ENCODE assay signal across 24 cellular contexts in the genomic region with DNA sequence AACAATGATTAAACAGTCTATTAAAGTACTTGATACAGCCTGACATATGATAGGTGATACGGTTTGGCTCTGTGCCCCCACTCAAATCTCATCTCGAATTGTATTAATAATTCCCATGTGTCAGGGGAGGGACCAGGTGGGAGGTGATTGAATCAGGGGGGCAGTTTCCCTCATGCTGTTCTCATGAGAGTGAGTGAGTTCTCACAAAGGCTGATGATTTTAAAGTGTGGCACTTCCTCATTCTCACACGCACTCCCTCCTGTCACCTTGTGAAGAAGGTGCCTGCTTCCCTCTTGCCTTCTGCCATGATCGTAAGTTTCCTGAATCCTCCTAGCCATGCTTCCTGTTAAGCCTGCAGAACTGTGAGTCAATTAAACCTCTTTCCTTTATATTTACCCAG. TPM values are rescaled to one million over a fixed set of nuclear protein-coding genes. Genes with fewer than 3 reads are reported as not detected.
A peak's percentile ranks its signal among the peaks of the same experiment; 100 is the strongest.
DNase-seq lines count a peak whose midpoint lies in the region; ATAC-seq, FAIRE-seq and TF ChIP-seq lines count a peak whose summit lies in the region.
"Had no signal": no experiment of that assay in that cellular context is flagged by ENCODE, and none has a peak within 500 bp of the region (broad histone marks: within the 10 kb centered on the region; RNA-seq: fewer than 3 reads in every experiment).

No MANE protein-coding gene starts in this region.

- WGBS in IMR-90 (ENCODE audit: extremely low coverage in 2 of 2, insufficient read length in 1 of 2), 2 experiments, result no CpG with 5 or more reads among the region's 4 CpGs

- CTCF ChIA-PET in IMR-90 (lab: Yijun Ruan, JAX), result no interaction called here
- CTCF ChIA-PET in activated CD4-positive, alpha-beta memory T cell treated with anti-CD3 and anti-CD28 coated beads for 36 hours (lab: Charles Lee), result no interaction called here

- POLR2A ChIA-PET in IMR-90 (lab: Charles Lee; ENCODE audit: unreplicated experiment), result no interaction called here
- POLR2A ChIA-PET in activated CD4-positive, alpha-beta memory T cell treated with anti-CD3 and anti-CD28 coated beads for 36 hours (lab: Charles Lee), result no interaction called here

- H2AK5ac ChIP-seq in IMR-90 (ENCODE audit: low read depth, low read length), result peak overlapping the region; percentile 84; the same call in 1 of the 2 replicates

- H2BK5ac ChIP-seq in IMR-90 (ENCODE audit: low read depth, low read length, poor library complexity, severe bottlenecking), result no peak overlapping the region

- peaks cover 10% of the 10 kb centered on the region for H3K36me3 Mint-ChIP-seq in endothelial cell (ENCODE audit: low read depth, unreplicated experiment)
- no peaks in the 10 kb centered on the region for H3K36me3 Mint-ChIP-seq in activated CD4-positive, alpha-beta memory T cell treated with anti-CD3 and anti-CD28 coated beads for 36 hours
- H3K36me3 Mint-ChIP-seq: activated CD8-positive, alpha-beta memory T cell treated with anti-CD3 and anti-CD28 coated beads, Interleukin-2, amount 10 ng/mL, durations not matched to agents 7 days and 5 days; CD8-positive, alpha-beta T cell; natural killer cell treated with Interleukin-12 subunit alpha and Interleukin-12 subunit beta and Interleukin-15 and Interleukin-18, amount 100 ng/mL, for 72 hours had no signal

- H3K9me1 ChIP-seq in IMR-90 (ENCODE audit: insufficient read depth, low read length), result peaks cover 3% of the 10 kb centered on the region; the same call in 1 of the 2 replicates

- H2BK15ac ChIP-seq in IMR-90 (ENCODE audit: low read depth, low read length), result 0 out of 3 replicates have a peak overlapping the region, but pooled peaks have one; percentile 51

- no peak overlapping the region for H3K27ac ChIP-seq in IMR-90 (ENCODE audit: insufficient read depth, low read length)
- H3K27ac ChIP-seq: adrenal gland, heart right ventricle, KMS-11, testis had no signal

- no peak overlapping the region for H2AK9ac ChIP-seq in IMR-90 (replicated peaks; ENCODE audit: low read depth, low read length, poor library complexity)

- H4K8ac ChIP-seq in IMR-90 (ENCODE audit: low read depth in 2 of 2, low read length in 2 of 2), result peak overlapping the region in 1 of 2 experiments; percentile 58; a peak in 1 of 4 replicates

- BruUV-seq in IMR-90 (replicated peaks; lab: Mats Ljungman, UMichigan), result no TSS peak

- H4K20me1 ChIP-seq in IMR-90 (ENCODE audit: insufficient read depth, low read length), result no peaks in the 10 kb centered on the region

- no peaks in the 10 kb centered on the region for H3K9me3 Mint-ChIP-seq in endothelial cell (ENCODE audit: unreplicated experiment)
- H3K9me3 Mint-ChIP-seq in activated CD4-positive, alpha-beta memory T cell treated with anti-CD3 and anti-CD28 coated beads for 36 hours, result no peaks in the 10 kb centered on the region
- H3K9me3 Mint-ChIP-seq: CD8-positive, alpha-beta T cell; natural killer cell treated with Interleukin-12 subunit alpha and Interleukin-12 subunit beta and Interleukin-15 and Interleukin-18, amount 100 ng/mL, for 72 hours; T-helper 2 cell treated with Interferon-gamma antibody and Interleukin-4, amounts not matched to agents 5 μg/mL and 100 μg/mL, for 36 hours had no signal

- TF ChIP-seq RAD21 in IMR-90 (IDR thresholded peaks at IDR 0.05; ENCODE audit: low read length), result no peak

- H3K4me3 ChIP-seq in IMR-90 (ENCODE audit: insufficient read depth, low read depth, low read length), result no peak overlapping the region
- H3K4me3 ChIP-seq: adrenal gland, heart right ventricle, testis had no signal

- DNase-seq in GM12891 (ENCODE audit: insufficient read length, low spot score) (no peak), IMR-90 (no peak), endothelial cell (ENCODE audit: low spot score) (peak; percentile 7), NCI-H187 (lab: John Stamatoyannopoulos, UW) (no peak), GF-D8 (lab: John Stamatoyannopoulos, UW) (no peak), GM13976 (ENCODE audit: low spot score) (no peak)
- DNase-seq in activated CD4-positive, alpha-beta memory T cell treated with anti-CD3 and anti-CD28 coated beads for 36 hours, result no peak
- DNase-seq: activated CD4-positive, alpha-beta T cell treated with anti-CD3 and anti-CD28 coated beads for 1 hour; activated CD8-positive, alpha-beta memory T cell treated with anti-CD3 and anti-CD28 coated beads, Interleukin-2, amount 10 ng/mL, durations not matched to agents 7 days and 5 days; activated effector memory CD4-positive, alpha-beta T cell treated with anti-CD3 and anti-CD28 coated beads, Interleukin-2, amount 50 U/mL, for 16 hours; adrenal gland; CD8-positive, alpha-beta T cell; DND-41; heart right ventricle; mesendoderm; NCI-H345; NK-92 treated with Interleukin-12 subunit alpha and Interleukin-12 subunit beta, amount 100 ng/mL, for 24 hours; Right ventricle myocardium superior; testis had no signal

- H3K4ac ChIP-seq in IMR-90 (ENCODE audit: low read depth, low read length), result peak overlapping the region; percentile 83

- no peak overlapping the region for H4K91ac ChIP-seq in IMR-90 (ENCODE audit: insufficient read depth, low read depth, low read length)

- peak overlapping the region; percentile 66; the same call in 1 of the 2 replicates for H3K14ac ChIP-seq in IMR-90 (replicated peaks; ENCODE audit: low read depth, low read length)

- no peak overlapping the region for H3K23ac ChIP-seq in IMR-90 (ENCODE audit: low read depth, low read length)

- H2BK20ac ChIP-seq in IMR-90 (ENCODE audit: low read depth, low read length), result peak overlapping the region; percentile 80

- H3K56ac ChIP-seq in IMR-90 (ENCODE audit: extremely low read depth, insufficient read depth, low read length), result no peak overlapping the region

- H2AFZ ChIP-seq in IMR-90 (replicated peaks; ENCODE audit: low read length, poor library complexity), result no peak overlapping the region

- peak overlapping the region; percentile 72 for H3K27ac Mint-ChIP-seq in endothelial cell (ENCODE audit: unreplicated experiment)
- H3K27ac Mint-ChIP-seq in activated CD4-positive, alpha-beta memory T cell treated with anti-CD3 and anti-CD28 coated beads for 36 hours, result no peak overlapping the region
- H3K27ac Mint-ChIP-seq: activated CD8-positive, alpha-beta memory T cell treated with anti-CD3 and anti-CD28 coated beads, Interleukin-2, amount 10 ng/mL, durations not matched to agents 7 days and 5 days; CD8-positive, alpha-beta T cell; natural killer cell treated with Interleukin-12 subunit alpha and Interleukin-12 subunit beta and Interleukin-15 and Interleukin-18, amount 100 ng/mL, for 72 hours; T-helper 2 cell treated with Interferon-gamma antibody and Interleukin-4, amounts not matched to agents 5 μg/mL and 100 μg/mL, for 36 hours had no signal

- no peak overlapping the region for H3K4me2 ChIP-seq in IMR-90 (ENCODE audit: low read depth, low read length)
- H3K4me2 ChIP-seq: KMS-11 had no signal

- dilution Hi-C loops in IMR-90 (cut with HindIII; ENCODE audit: low sequenced_read_pairs, unreplicated experiment), result no loop called here

- TF ChIP-seq CTCF in IMR-90 (conservative IDR thresholded peaks at IDR 0.05; ENCODE audit: low read depth, low read length), result no peak
- no peak for TF ChIP-seq CTCF in endothelial cell (IDR thresholded peaks at IDR 0.05; ENCODE audit: unreplicated experiment)
- no peak for TF ChIP-seq CTCF in GM13976 (IDR thresholded peaks at IDR 0.05; ENCODE audit: borderline replicate concordance, control extremely low read depth, extremely low read depth, insufficient read depth, missing control alignments)

- no peaks in the 10 kb centered on the region for H3K36me3 ChIP-seq in IMR-90 (ENCODE audit: control insufficient read depth, insufficient read depth, low read length)
- H3K36me3 ChIP-seq: adrenal gland, heart right ventricle had no signal

- H2BK120ac ChIP-seq in IMR-90 (ENCODE audit: low read depth, low read length), result peak overlapping the region; percentile 62

- peaks cover 2% of the 10 kb centered on the region for H3K27me3 Mint-ChIP-seq in endothelial cell (ENCODE audit: unreplicated experiment)
- H3K27me3 Mint-ChIP-seq in activated CD4-positive, alpha-beta memory T cell treated with anti-CD3 and anti-CD28 coated beads for 36 hours, result peaks cover 5% of the 10 kb centered on the region
- H3K27me3 Mint-ChIP-seq: activated CD8-positive, alpha-beta memory T cell treated with anti-CD3 and anti-CD28 coated beads, Interleukin-2, amount 10 ng/mL, durations not matched to agents 7 days and 5 days had no signal

- peaks cover 4% of the 10 kb centered on the region; the same call in 1 of the 2 replicates for H3K4me1 ChIP-seq in IMR-90 (ENCODE audit: control insufficient read depth, insufficient read depth, low read length)
- H3K4me1 ChIP-seq: testis had no signal

- peak; percentile 69 for FAIRE-seq in GM12891 (lab: Jason Lieb, UNC)
- FAIRE-seq: islet of Langerhans had no signal

- 0 out of 2 replicates have a peak overlapping the region, but pooled peaks have one; percentile 37 for H4K5ac ChIP-seq in IMR-90 (ENCODE audit: low read depth, low read length)

- H3K9me3 ChIP-seq in IMR-90 (ENCODE audit: control insufficient read depth, insufficient read depth, low read length), result no peaks in the 10 kb centered on the region
- H3K9me3 ChIP-seq: adrenal gland, heart right ventricle, testis had no signal

- ATAC-seq in GM19351 (IDR thresholded peaks at IDR 0.05; ENCODE audit: unreplicated experiment) (peak; percentile 82), IMR-90 (ENCODE audit: low read depth) (no peak)
- ATAC-seq: activated CD8-positive, alpha-beta memory T cell treated with anti-CD3 and anti-CD28 coated beads, Interleukin-2, amount 10 ng/mL, durations not matched to agents 7 days and 5 days; CD8-positive, alpha-beta T cell; heart right ventricle; natural killer cell treated with Interleukin-12 subunit alpha and Interleukin-12 subunit beta and Interleukin-15 and Interleukin-18, amount 100 ng/mL, for 72 hours had no signal

- intact Hi-C loops in IMR-90 (cut with micrococcal nuclease), result no loop called here
- intact Hi-C loops in activated CD4-positive, alpha-beta memory T cell treated with anti-CD3 and anti-CD28 coated beads for 36 hours (cut with micrococcal nuclease), result no loop called here

- no peak overlapping the region for H3K9ac ChIP-seq in IMR-90 (ENCODE audit: low read depth, low read length)
- H3K9ac ChIP-seq: KMS-11 had no signal

- H3K4me1 Mint-ChIP-seq in endothelial cell (ENCODE audit: unreplicated experiment), result peaks cover 27% of the 10 kb centered on the region
- H3K4me1 Mint-ChIP-seq in activated CD4-positive, alpha-beta memory T cell treated with anti-CD3 and anti-CD28 coated beads for 36 hours (ENCODE audit: low read depth), result no peaks in the 10 kb centered on the region
- H3K4me1 Mint-ChIP-seq: activated CD8-positive, alpha-beta memory T cell treated with anti-CD3 and anti-CD28 coated beads, Interleukin-2, amount 10 ng/mL, durations not matched to agents 7 days and 5 days had no signal

- TF ChIP-seq POLR2A in GM12891 (IDR thresholded peaks at IDR 0.05; ENCODE audit: low read depth, low read length), result no peak
- no peak for TF ChIP-seq POLR2A in IMR-90 (IDR thresholded peaks at IDR 0.05; ENCODE audit: low read depth, low read length)

- in situ Hi-C loops in IMR-90 (cut with MboI; ENCODE audit: low sequenced_read_pairs), result loop anchor here (25.0 kb wide), 1 partner anchor 213 kb away; no protein-coding TSS in a partner anchor
- in situ Hi-C loops in GM13976 (cut with MboI; ENCODE audit: low sequenced_read_pairs, unreplicated experiment), result loop anchor here (25.0 kb wide), 1 partner anchor 713 kb away; no protein-coding TSS in a partner anchor

- H3K4me3 Mint-ChIP-seq in endothelial cell (ENCODE audit: unreplicated experiment), result no peak overlapping the region
- H3K4me3 Mint-ChIP-seq in activated CD4-positive, alpha-beta memory T cell treated with anti-CD3 and anti-CD28 coated beads for 36 hours, result no peak overlapping the region
- H3K4me3 Mint-ChIP-seq: activated CD8-positive, alpha-beta memory T cell treated with anti-CD3 and anti-CD28 coated beads, Interleukin-2, amount 10 ng/mL, durations not matched to agents 7 days and 5 days; CD8-positive, alpha-beta T cell; natural killer cell treated with Interleukin-12 subunit alpha and Interleukin-12 subunit beta and Interleukin-15 and Interleukin-18, amount 100 ng/mL, for 72 hours; T-helper 2 cell treated with Interferon-gamma antibody and Interleukin-4, amounts not matched to agents 5 μg/mL and 100 μg/mL, for 36 hours had no signal

- 0 out of 2 replicates have a peak overlapping the region, but pooled peaks have one; percentile 35 for H3K18ac ChIP-seq in IMR-90 (ENCODE audit: low read depth, low read length)

- H3K79me1 ChIP-seq in IMR-90 (ENCODE audit: low read depth in 1 of 2, low read length in 2 of 2), result no peaks in the 10 kb centered on the region

- no peaks in the 10 kb centered on the region for H3K27me3 ChIP-seq in IMR-90 (ENCODE audit: control insufficient read depth, insufficient read depth, low read length)
- H3K27me3 ChIP-seq: adrenal gland, heart right ventricle, testis had no signal

RNA-seq across cellular contexts. Expression of gene TARS1, which starts 40.1 kb away (rescaled TPM):
- polyA plus RNA-seq in GM12891 (2012; ENCODE audit: low read depth, missing spikeins), result 127 TPM
- total RNA-seq in IMR-90 (2012; rRNA removed), result 175 and 219 TPM in 2 replicates
- polyA plus RNA-seq in IMR-90 (2012; rRNA removed), result 68.4 and 90.8 TPM in 2 replicates
- 16.3 and 29.2 TPM in 2 replicates for polyA plus RNA-seq in IMR-90 (2012; cell fraction: cytosol; rRNA removed)
- polyA plus RNA-seq in IMR-90 (2012; cell fraction: nucleus; rRNA removed; ENCODE audit: low replicate concordance), result 8.5 and 62.4 TPM in 2 replicates
- 163 TPM for total RNA-seq in endothelial cell (ENCODE audit: unreplicated experiment)
- total RNA-seq in activated CD4-positive, alpha-beta memory T cell treated with anti-CD3 and anti-CD28 coated beads for 36 hours, result 100 to 1,000 TPM; 240 to 248 TPM
